Comparison of ENCODE assay signal across 8 cellular contexts in the genomic region with DNA sequence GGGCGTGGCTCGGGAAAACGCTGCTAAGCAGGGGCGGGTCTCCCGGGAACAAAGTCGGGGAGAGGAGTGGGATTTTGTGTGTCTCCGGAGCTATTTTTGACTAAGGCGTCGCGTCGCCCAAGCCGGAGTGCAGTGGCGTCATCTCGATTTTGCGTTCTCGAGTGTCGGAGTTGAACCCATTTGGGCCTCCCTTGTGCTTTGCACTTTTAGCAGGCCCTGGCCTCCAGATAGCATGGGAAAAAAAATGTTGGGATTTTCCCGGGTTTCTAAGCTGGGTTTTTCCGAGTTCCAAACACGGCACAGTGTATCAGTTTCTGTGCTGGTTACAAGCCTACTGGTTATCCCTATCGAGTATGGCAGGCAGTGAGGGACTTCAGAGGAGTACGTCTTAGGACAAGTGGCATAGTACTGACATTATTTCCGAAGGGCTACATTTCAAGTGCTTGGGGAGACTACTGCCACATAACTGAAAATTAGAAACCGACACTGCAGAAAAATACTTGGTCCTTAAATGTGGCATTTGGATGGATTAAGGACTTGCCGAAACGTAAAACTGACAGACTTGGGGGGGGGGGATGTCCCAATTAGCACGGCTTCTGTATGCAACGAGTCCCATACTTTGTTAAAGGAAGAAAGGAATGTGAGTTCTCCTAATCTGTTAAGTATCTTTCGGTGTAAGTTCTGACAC.
DNase-seq lines count a peak whose midpoint lies in the region; ATAC-seq and TF ChIP-seq lines count a peak whose summit lies in the region.

No MANE protein-coding gene starts in this region.

- peak; percentile 31 for ATAC-seq in GM19455 (IDR thresholded peaks at IDR 0.05; ENCODE audit: unreplicated experiment)
- peak; percentile 2 for ATAC-seq in HG03575 (IDR thresholded peaks at IDR 0.05; ENCODE audit: extremely low read depth, insufficient number of reproducible peaks, low FRiP score, unreplicated experiment)
- ATAC-seq in upper lobe of right lung, result peak; percentile 34

- peaks cover 9% of the 10 kb centered on the region for H3K4me1 ChIP-seq in upper lobe of right lung

- peak; percentile 50 for DNase-seq in COLO668 (lab: John Stamatoyannopoulos, UW; ENCODE audit: unreplicated experiment)
- DNase-seq in activated T-helper 2 cell treated with anti-CD3 and anti-CD28 coated beads, Interferon-gamma antibody, Interleukin-2, Interleukin-4, amounts not matched to agents 10 μg/mL and 5 μg/mL and 100 μg/mL, durations not matched to agents 14 hours and 24 hours and 36 hours (ENCODE audit: low spot score), result peak; percentile 72
- DNase-seq in glutamatergic neuron, result peak; percentile 81
- no peak for DNase-seq in osteocyte (ENCODE audit: extremely low spot score, unreplicated experiment)
- peak; percentile 79 for DNase-seq in upper lobe of right lung

- H3K27me3 Mint-ChIP-seq in activated T-helper 2 cell treated with anti-CD3 and anti-CD28 coated beads, Interferon-gamma antibody, Interleukin-2, Interleukin-4, amounts not matched to agents 10 μg/mL and 5 μg/mL and 100 μg/mL, durations not matched to agents 14 hours and 24 hours and 36 hours (ENCODE audit: low read depth), result no peaks in the 10 kb centered on the region
- H3K27me3 Mint-ChIP-seq in glutamatergic neuron (ENCODE audit: unreplicated experiment), result peaks cover 23% of the 10 kb centered on the region
- no peaks in the 10 kb centered on the region for H3K27me3 Mint-ChIP-seq in osteocyte (ENCODE audit: unreplicated experiment)

- peaks cover 5% of the 10 kb centered on the region for H3K36me3 Mint-ChIP-seq in activated T-helper 2 cell treated with anti-CD3 and anti-CD28 coated beads, Interferon-gamma antibody, Interleukin-2, Interleukin-4, amounts not matched to agents 10 μg/mL and 5 μg/mL and 100 μg/mL, durations not matched to agents 14 hours and 24 hours and 36 hours (ENCODE audit: low read depth)
- no peaks in the 10 kb centered on the region for H3K36me3 Mint-ChIP-seq in glutamatergic neuron (ENCODE audit: unreplicated experiment)
- H3K36me3 Mint-ChIP-seq in osteocyte (ENCODE audit: unreplicated experiment), result no peaks in the 10 kb centered on the region

- H3K27me3 ChIP-seq in upper lobe of right lung, result no peaks in the 10 kb centered on the region

- intact Hi-C loops in activated T-helper 2 cell treated with anti-CD3 and anti-CD28 coated beads, Interferon-gamma antibody, Interleukin-2, Interleukin-4, amounts not matched to agents 10 μg/mL and 5 μg/mL and 100 μg/mL, durations not matched to agents 14 hours and 24 hours and 36 hours (cut with micrococcal nuclease), result loop anchor here (1.0 to 5.0 kb wide), 5 partner anchors 34 to 1736 kb away; a partner anchor contains a TSS
- intact Hi-C loops in upper lobe of right lung (cut with DNase I), result loop anchor here (2.0 kb wide), 1 partner anchor 32 kb away; a partner anchor contains a TSS

- no peak for TF ChIP-seq CTCF in glutamatergic neuron (IDR thresholded peaks at IDR 0.05; ENCODE audit: partially characterized antibody, unreplicated experiment)
- no peak for TF ChIP-seq CTCF in osteocyte (IDR thresholded peaks at IDR 0.05)
- no peak for TF ChIP-seq CTCF in upper lobe of right lung (IDR thresholded peaks at IDR 0.05)

- peak overlapping the region; percentile 90 for H3K4me3 Mint-ChIP-seq in activated T-helper 2 cell treated with anti-CD3 and anti-CD28 coated beads, Interferon-gamma antibody, Interleukin-2, Interleukin-4, amounts not matched to agents 10 μg/mL and 5 μg/mL and 100 μg/mL, durations not matched to agents 14 hours and 24 hours and 36 hours (ENCODE audit: low read depth)
- H3K4me3 Mint-ChIP-seq in glutamatergic neuron (ENCODE audit: unreplicated experiment) (peak overlapping the region; percentile 96), osteocyte (ENCODE audit: unreplicated experiment) (peak overlapping the region; percentile 79)

- no peaks in the 10 kb centered on the region for H3K36me3 ChIP-seq in upper lobe of right lung

- no peaks in the 10 kb centered on the region for H3K9me3 Mint-ChIP-seq in activated T-helper 2 cell treated with anti-CD3 and anti-CD28 coated beads, Interferon-gamma antibody, Interleukin-2, Interleukin-4, amounts not matched to agents 10 μg/mL and 5 μg/mL and 100 μg/mL, durations not matched to agents 14 hours and 24 hours and 36 hours
- H3K9me3 Mint-ChIP-seq in glutamatergic neuron (ENCODE audit: unreplicated experiment) (peaks cover 31% of the 10 kb centered on the region), osteocyte (ENCODE audit: unreplicated experiment) (no peaks in the 10 kb centered on the region)

- peaks cover 47% of the 10 kb centered on the region for H3K4me1 Mint-ChIP-seq in activated T-helper 2 cell treated with anti-CD3 and anti-CD28 coated beads, Interferon-gamma antibody, Interleukin-2, Interleukin-4, amounts not matched to agents 10 μg/mL and 5 μg/mL and 100 μg/mL, durations not matched to agents 14 hours and 24 hours and 36 hours (ENCODE audit: low read depth)
- H3K4me1 Mint-ChIP-seq in glutamatergic neuron (ENCODE audit: low read depth, unreplicated experiment) (peaks cover 12% of the 10 kb centered on the region), osteocyte (ENCODE audit: unreplicated experiment) (peaks cover 39% of the 10 kb centered on the region)

- peak overlapping the region; percentile 96 for H3K27ac Mint-ChIP-seq in activated T-helper 2 cell treated with anti-CD3 and anti-CD28 coated beads, Interferon-gamma antibody, Interleukin-2, Interleukin-4, amounts not matched to agents 10 μg/mL and 5 μg/mL and 100 μg/mL, durations not matched to agents 14 hours and 24 hours and 36 hours
- H3K27ac Mint-ChIP-seq in glutamatergic neuron (ENCODE audit: unreplicated experiment) (peak overlapping the region; percentile 90), osteocyte (ENCODE audit: unreplicated experiment) (peak overlapping the region; percentile 92)

- H3K27ac ChIP-seq in upper lobe of right lung, result peak overlapping the region; percentile 98

- peak overlapping the region; percentile 79 for H3K4me3 ChIP-seq in upper lobe of right lung

- no peaks in the 10 kb centered on the region for H3K9me3 ChIP-seq in upper lobe of right lung

TF ChIP-seq in PFSK-1, 5 proteins besides CTCF, POLR2A, EP300 and RAD21:
- peak; percentile 89 for TF ChIP-seq POLR2AphosphoS5 (IDR thresholded peaks at IDR 0.05; ENCODE audit: low read depth, low read length)
- TF ChIP-seq, protein P1, sequence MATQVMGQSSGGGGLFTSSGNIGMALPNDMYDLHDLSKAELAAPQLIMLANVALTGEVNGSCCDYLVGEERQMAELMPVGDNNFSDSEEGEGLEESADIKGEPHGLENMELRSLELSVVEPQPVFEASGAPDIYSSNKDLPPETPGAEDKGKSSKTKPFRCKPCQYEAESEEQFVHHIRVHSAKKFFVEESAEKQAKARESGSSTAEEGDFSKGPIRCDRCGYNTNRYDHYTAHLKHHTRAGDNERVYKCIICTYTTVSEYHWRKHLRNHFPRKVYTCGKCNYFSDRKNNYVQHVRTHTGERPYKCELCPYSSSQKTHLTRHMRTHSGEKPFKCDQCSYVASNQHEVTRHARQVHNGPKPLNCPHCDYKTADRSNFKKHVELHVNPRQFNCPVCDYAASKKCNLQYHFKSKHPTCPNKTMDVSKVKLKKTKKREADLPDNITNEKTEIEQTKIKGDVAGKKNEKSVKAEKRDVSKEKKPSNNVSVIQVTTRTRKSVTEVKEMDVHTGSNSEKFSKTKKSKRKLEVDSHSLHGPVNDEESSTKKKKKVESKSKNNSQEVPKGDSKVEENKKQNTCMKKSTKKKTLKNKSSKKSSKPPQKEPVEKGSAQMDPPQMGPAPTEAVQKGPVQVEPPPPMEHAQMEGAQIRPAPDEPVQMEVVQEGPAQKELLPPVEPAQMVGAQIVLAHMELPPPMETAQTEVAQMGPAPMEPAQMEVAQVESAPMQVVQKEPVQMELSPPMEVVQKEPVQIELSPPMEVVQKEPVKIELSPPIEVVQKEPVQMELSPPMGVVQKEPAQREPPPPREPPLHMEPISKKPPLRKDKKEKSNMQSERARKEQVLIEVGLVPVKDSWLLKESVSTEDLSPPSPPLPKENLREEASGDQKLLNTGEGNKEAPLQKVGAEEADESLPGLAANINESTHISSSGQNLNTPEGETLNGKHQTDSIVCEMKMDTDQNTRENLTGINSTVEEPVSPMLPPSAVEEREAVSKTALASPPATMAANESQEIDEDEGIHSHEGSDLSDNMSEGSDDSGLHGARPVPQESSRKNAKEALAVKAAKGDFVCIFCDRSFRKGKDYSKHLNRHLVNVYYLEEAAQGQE (IDR thresholded peaks at IDR 0.05; ENCODE audit: insufficient read depth in 1 of 2, low read depth in 2 of 2, low read length in 2 of 2), result no peak
